21 cellular contexts compared by ENCODE assay signal in the genomic region with DNA sequence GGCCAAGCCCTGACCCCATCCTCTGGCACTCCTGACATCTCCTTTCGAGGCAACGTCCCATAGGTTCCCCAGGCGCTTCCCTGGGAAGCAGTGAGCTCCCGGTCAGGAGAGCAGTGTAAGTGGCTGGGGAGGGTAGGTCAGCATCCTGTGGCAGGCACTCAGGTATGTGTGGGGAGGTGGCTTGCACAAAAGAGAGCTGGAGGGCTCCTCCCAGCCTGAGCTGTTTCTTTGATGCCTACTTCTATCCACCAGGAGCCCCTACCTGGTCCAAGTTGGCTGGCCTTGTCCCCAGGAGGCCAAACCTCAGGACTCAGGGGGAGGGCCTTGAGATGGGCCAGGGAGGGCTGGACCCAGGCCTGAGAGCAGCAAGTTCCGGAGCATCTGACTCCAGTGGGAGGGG. TPM values are rescaled to one million over a fixed set of nuclear protein-coding genes. Genes with fewer than 3 reads are reported as not detected.
"Had no signal": no experiment of that assay in that cellular context is flagged by ENCODE, and none has a peak within 500 bp of the region (broad histone marks: within the 10 kb centered on the region; RNA-seq: fewer than 3 reads in every experiment).

No MANE protein-coding gene starts in this region.

- H3K4me3 Mint-ChIP-seq: activated CD4-positive, alpha-beta T cell treated with anti-CD3 and anti-CD28 coated beads, Interleukin-2, amount 10 ng/mL, durations not matched to agents 24 days and 14 days; activated CD8-positive, alpha-beta T cell treated with anti-CD3 and anti-CD28 coated beads for 36 hours; activated naive CD4-positive, alpha-beta T cell treated with anti-CD3 and anti-CD28 coated beads, Interleukin-2, amount 10 ng/mL, durations not matched to agents 7 days and 5 days; activated T-cell treated with anti-CD3 and anti-CD28 coated beads, Interleukin-2, amount 50 U/mL, for 24 hours; immature natural killer cell; naive B cell; stimulated activated naive CD8-positive, alpha-beta T cell treated with anti-CD3 and anti-CD28 coated beads, Interleukin-15, amount 100 ng/mL, for 72 hours; T-cell; type B pancreatic cell had no signal

- ATAC-seq: activated CD8-positive, alpha-beta T cell treated with anti-CD3 and anti-CD28 coated beads for 36 hours; foreskin keratinocyte; left ventricle myocardium superior; sciatic nerve; stimulated activated naive CD8-positive, alpha-beta T cell treated with anti-CD3 and anti-CD28 coated beads, Interleukin-15, amount 100 ng/mL, for 72 hours; T-cell had no signal

- H3K36me3 ChIP-seq: neutrophil, suprapubic skin had no signal

- H3K9me3 Mint-ChIP-seq: activated CD4-positive, alpha-beta T cell treated with anti-CD3 and anti-CD28 coated beads, Interleukin-2, amount 10 ng/mL, durations not matched to agents 24 days and 14 days; activated CD8-positive, alpha-beta T cell treated with anti-CD3 and anti-CD28 coated beads for 36 hours; activated naive CD4-positive, alpha-beta T cell treated with anti-CD3 and anti-CD28 coated beads, Interleukin-2, amount 10 ng/mL, durations not matched to agents 7 days and 5 days; activated T-cell treated with anti-CD3 and anti-CD28 coated beads, Interleukin-2, amount 50 U/mL, for 24 hours; immature natural killer cell; naive B cell; stimulated activated naive CD8-positive, alpha-beta T cell treated with anti-CD3 and anti-CD28 coated beads, Interleukin-15, amount 100 ng/mL, for 72 hours; T-cell; type B pancreatic cell had no signal

- H3K4me3 ChIP-seq: smooth muscle cell, suprapubic skin had no signal

- H3K9me3 ChIP-seq: neutrophil, suprapubic skin had no signal

- H3K4me1 Mint-ChIP-seq: activated CD4-positive, alpha-beta T cell treated with anti-CD3 and anti-CD28 coated beads, Interleukin-2, amount 10 ng/mL, durations not matched to agents 24 days and 14 days; activated naive CD4-positive, alpha-beta T cell treated with anti-CD3 and anti-CD28 coated beads, Interleukin-2, amount 10 ng/mL, durations not matched to agents 7 days and 5 days; immature natural killer cell; stimulated activated naive CD8-positive, alpha-beta T cell treated with anti-CD3 and anti-CD28 coated beads, Interleukin-15, amount 100 ng/mL, for 72 hours; T-cell had no signal

- H3K36me3 Mint-ChIP-seq: activated naive CD4-positive, alpha-beta T cell treated with anti-CD3 and anti-CD28 coated beads, Interleukin-2, amount 10 ng/mL, durations not matched to agents 7 days and 5 days; immature natural killer cell; naive B cell; T-cell; type B pancreatic cell had no signal

- H3K4me2 ChIP-seq: smooth muscle cell had no signal

- DNase-seq: activated CD4-positive, alpha-beta T cell treated with anti-CD3 and anti-CD28 coated beads, Interleukin-2, amount 10 ng/mL, durations not matched to agents 24 days and 14 days; activated CD8-positive, alpha-beta T cell treated with anti-CD3 and anti-CD28 coated beads for 36 hours; activated naive CD4-positive, alpha-beta T cell treated with anti-CD3 and anti-CD28 coated beads, Interleukin-2, amount 10 ng/mL, durations not matched to agents 7 days and 5 days; activated T-cell treated with anti-CD3 and anti-CD28 coated beads, Interleukin-2, amount 50 U/mL, for 24 hours; foreskin keratinocyte; immature natural killer cell; kidney glomerular epithelial cell; left ventricle myocardium superior; naive B cell; stimulated activated CD4-positive, alpha-beta T cell treated with anti-CD3 and anti-CD28 coated beads, Interleukin-4, amount 100 ng/mL, for 1 hour; stimulated activated naive CD8-positive, alpha-beta T cell treated with anti-CD3 and anti-CD28 coated beads, Interleukin-15, amount 100 ng/mL, for 72 hours; T-cell had no signal

- H3K4me1 ChIP-seq: foreskin keratinocyte, suprapubic skin had no signal

- H3K27ac ChIP-seq: foreskin keratinocyte, neutrophil, suprapubic skin had no signal

- H3K27ac Mint-ChIP-seq: activated CD4-positive, alpha-beta T cell treated with anti-CD3 and anti-CD28 coated beads, Interleukin-2, amount 10 ng/mL, durations not matched to agents 24 days and 14 days; activated CD8-positive, alpha-beta T cell treated with anti-CD3 and anti-CD28 coated beads for 36 hours; activated naive CD4-positive, alpha-beta T cell treated with anti-CD3 and anti-CD28 coated beads, Interleukin-2, amount 10 ng/mL, durations not matched to agents 7 days and 5 days; activated T-cell treated with anti-CD3 and anti-CD28 coated beads, Interleukin-2, amount 50 U/mL, for 24 hours; immature natural killer cell; stimulated activated naive CD8-positive, alpha-beta T cell treated with anti-CD3 and anti-CD28 coated beads, Interleukin-15, amount 100 ng/mL, for 72 hours; T-cell; type B pancreatic cell had no signal

RNA-seq across cellular contexts. Expression of gene LINGO1, which starts 31.7 kb away (rescaled TPM):
- total RNA-seq: activated CD4-positive, alpha-beta T cell treated with anti-CD3 and anti-CD28 coated beads, Interleukin-2, amount 10 ng/mL, durations not matched to agents 24 days and 14 days; activated CD8-positive, alpha-beta T cell treated with anti-CD3 and anti-CD28 coated beads for 36 hours; bronchial epithelial cell; epithelial cell of proximal tubule; fibroblast of lung; mononuclear cell had no signal
- polyA plus RNA-seq: immature natural killer cell had no signal
